In the genomic region with DNA sequence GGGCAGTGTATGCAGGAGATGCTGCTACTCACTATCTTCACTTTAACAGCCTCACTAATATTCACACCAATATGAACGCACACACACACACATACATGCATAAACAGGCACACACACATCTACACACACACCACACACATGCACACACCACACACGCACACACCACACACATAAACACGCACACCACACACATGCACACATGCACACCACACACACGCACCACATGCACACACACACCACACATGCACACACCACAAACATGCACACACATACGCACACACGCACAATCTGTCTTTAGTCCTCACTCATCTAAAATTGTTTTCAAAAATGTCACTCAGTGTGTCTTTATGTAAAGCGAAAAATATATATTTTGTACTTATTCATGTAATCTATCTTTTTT, we compare ENCODE assay signal across 30 cellular contexts.
"Had no signal": no experiment of that assay in that cellular context is flagged by ENCODE, and none has a peak within 500 bp of the region (broad histone marks: within the 10 kb centered on the region; RNA-seq: fewer than 3 reads in every experiment).

No MANE protein-coding gene starts in this region.

- H3K9me3 Mint-ChIP-seq: activated CD4-positive, alpha-beta memory T cell treated with anti-CD3 and anti-CD28 coated beads, Interleukin-2, amount 10 ng/mL, durations not matched to agents 7 days and 5 days; activated naive CD4-positive, alpha-beta T cell treated with anti-CD3 and anti-CD28 coated beads, Interleukin-2, amount 10 ng/mL, durations not matched to agents 7 days and 5 days; activated naive CD8-positive, alpha-beta T cell treated with anti-CD3 and anti-CD28 coated beads, Interleukin-2, amount 50 U/mL, for 24 hours had no signal

- H3K27me3 ChIP-seq: brain microvascular endothelial cell, cardiac muscle cell had no signal

- H2AFZ ChIP-seq: PC-9 had no signal

- H3K36me3 ChIP-seq: brain microvascular endothelial cell, cardiac muscle cell, WERI-Rb-1 had no signal

- H3K36me3 Mint-ChIP-seq: activated CD8-positive, alpha-beta memory T cell treated with anti-CD3 and anti-CD28 coated beads, Interleukin-2, amount 10 ng/mL, durations not matched to agents 7 days and 5 days; activated naive CD4-positive, alpha-beta T cell treated with anti-CD3 and anti-CD28 coated beads, Interleukin-2, amount 10 ng/mL, durations not matched to agents 7 days and 5 days; activated naive CD8-positive, alpha-beta T cell had no signal

- H3K4me3 Mint-ChIP-seq: activated CD4-positive, alpha-beta memory T cell treated with anti-CD3 and anti-CD28 coated beads, Interleukin-2, amount 10 ng/mL, durations not matched to agents 7 days and 5 days; activated CD8-positive, alpha-beta memory T cell treated with anti-CD3 and anti-CD28 coated beads, Interleukin-2, amount 10 ng/mL, durations not matched to agents 7 days and 5 days; activated naive CD4-positive, alpha-beta T cell treated with anti-CD3 and anti-CD28 coated beads, Interleukin-2, amount 10 ng/mL, durations not matched to agents 7 days and 5 days; activated naive CD8-positive, alpha-beta T cell; activated naive CD8-positive, alpha-beta T cell treated with anti-CD3 and anti-CD28 coated beads, Interleukin-2, amount 50 U/mL, for 24 hours had no signal

- FAIRE-seq: RCC 7860 had no signal

- H3K4me3 ChIP-seq: cardiac muscle cell, PC-9 had no signal

- H3K27ac Mint-ChIP-seq: activated CD4-positive, alpha-beta memory T cell treated with anti-CD3 and anti-CD28 coated beads, Interleukin-2, amount 10 ng/mL, durations not matched to agents 7 days and 5 days; activated CD8-positive, alpha-beta memory T cell treated with anti-CD3 and anti-CD28 coated beads, Interleukin-2, amount 10 ng/mL, durations not matched to agents 7 days and 5 days; activated naive CD4-positive, alpha-beta T cell treated with anti-CD3 and anti-CD28 coated beads, Interleukin-2, amount 10 ng/mL, durations not matched to agents 7 days and 5 days; activated naive CD8-positive, alpha-beta T cell; activated naive CD8-positive, alpha-beta T cell treated with anti-CD3 and anti-CD28 coated beads, Interleukin-2, amount 50 U/mL, for 24 hours had no signal

- DNase-seq: activated CD4-positive, alpha-beta memory T cell treated with anti-CD3 and anti-CD28 coated beads, Interleukin-2, amount 10 ng/mL, durations not matched to agents 7 days and 5 days; activated CD4-positive, alpha-beta T cell treated with anti-CD3 and anti-CD28 coated beads for 1 hour; activated CD4-positive, alpha-beta T cell treated with anti-CD3 and anti-CD28 coated beads for 48 hours; activated CD4-positive, CD25-positive, alpha-beta regulatory T cell; activated CD8-positive, alpha-beta memory T cell treated with anti-CD3 and anti-CD28 coated beads for 24 hours; activated CD8-positive, alpha-beta memory T cell treated with anti-CD3 and anti-CD28 coated beads, Interleukin-2, amount 10 ng/mL, durations not matched to agents 7 days and 5 days; activated CD8-positive, alpha-beta memory T cell treated with anti-CD3 and anti-CD28 coated beads, Interleukin-2, amount 50 U/mL, for 48 hours; activated effector memory CD4-positive, alpha-beta T cell treated with Interleukin-2 at 50 U/mL for 16 hours; activated naive CD4-positive, alpha-beta T cell treated with anti-CD3 and anti-CD28 coated beads, Interleukin-2, amount 10 ng/mL, durations not matched to agents 7 days and 5 days; activated naive CD8-positive, alpha-beta T cell treated with anti-CD3 and anti-CD28 coated beads, Interleukin-2, amount 50 U/mL, for 24 hours; activated T-cell treated with anti-CD3 and anti-CD28 coated beads, Interleukin-2, amount 50 U/mL, for 48 hours; brain microvascular endothelial cell; Karpas-422; KBM-7; NCI-H1105; NCI-H1417 treated with DMSO at 0.1 percent for 48 hours; NCI-H187 treated with DMSO at 0.1 percent for 48 hours; NCI-H2081; NCI-H510A; NCI-H748 treated with DMSO at 0.1 percent for 48 hours; PC-9; SW 1271; T-helper 1 cell; T1000; WERI-Rb-1 had no signal

- H3K27ac ChIP-seq: brain microvascular endothelial cell, cardiac muscle cell, PC-9, RWPE1, WERI-Rb-1 had no signal

- ATAC-seq: activated CD8-positive, alpha-beta memory T cell treated with anti-CD3 and anti-CD28 coated beads, Interleukin-2, amount 10 ng/mL, durations not matched to agents 7 days and 5 days; activated naive CD8-positive, alpha-beta T cell treated with anti-CD3 and anti-CD28 coated beads, Interleukin-2, amount 50 U/mL, for 24 hours; Right ventricle myocardium inferior had no signal

- H3K4me2 ChIP-seq: PC-9 had no signal
